In genomic region chr1:42937141-42937696, GRCh38 we compare ENCODE assay signal across 8 cellular contexts. TPM values are rescaled to one million over a fixed set of nuclear protein-coding genes. Genes with fewer than 3 reads are reported as not detected.
A peak's percentile ranks its signal among the peaks of the same experiment; 100 is the strongest.
DNase-seq lines count a peak whose midpoint lies in the region; ATAC-seq, FAIRE-seq and TF ChIP-seq lines count a peak whose summit lies in the region.

No MANE protein-coding gene starts in this region.

- H3K27me3 Mint-ChIP-seq in endodermal cell (ENCODE audit: insufficient read depth): no peaks in the 10 kb centered on the region

- WGBS in endodermal cell (ENCODE audit: insufficient coverage in 1 of 2, insufficient read length in 1 of 2), 2 experiments: 94 to 98% methylated on average over 5 to 6 of the region's 6 CpGs
- 68 to 72% (median 69%) methylated on average over 6 of the region's 6 CpGs for WGBS in psoas muscle, 3 donors
- 89% methylated on average over 6 of the region's 6 CpGs for WGBS in esophagus muscularis mucosa

- H3K9ac ChIP-seq in endodermal cell (ENCODE audit: extremely low read depth, low read length, poor library complexity, severe bottlenecking): no peak overlapping the region

- peaks cover 16% of the 10 kb centered on the region for H3K4me1 Mint-ChIP-seq in endodermal cell

- H3K27ac Mint-ChIP-seq in endodermal cell: no peak overlapping the region

- TF ChIP-seq POLR2A in esophagus muscularis mucosa (IDR thresholded peaks at IDR 0.05; ENCODE audit: low read depth): no peak

- H3K9me3 ChIP-seq in endodermal cell (ENCODE audit: control insufficient read depth, low read length) (no peaks in the 10 kb centered on the region), psoas muscle (no peaks in the 10 kb centered on the region), esophagus muscularis mucosa (no peaks in the 10 kb centered on the region)

- H3K27ac ChIP-seq in endodermal cell (ENCODE audit: low read depth, low read length) (no peak overlapping the region), psoas muscle (no peak overlapping the region), esophagus muscularis mucosa (replicated peaks in 1 of 4) (peak overlapping the region in 2 of 4 donors; percentile 7 to 28)

- H3K9me3 Mint-ChIP-seq in endodermal cell: no peaks in the 10 kb centered on the region

- H3K4me1 ChIP-seq in endodermal cell (ENCODE audit: control insufficient read depth, insufficient read depth, low read length) (peaks cover 3% of the 10 kb centered on the region), psoas muscle (peaks cover 23% of the 10 kb centered on the region), esophagus muscularis mucosa (peaks cover 34 to 47% (median 45%) of the 10 kb centered on the region in 4 donors)

- intact Hi-C loops in psoas muscle (cut with DNase I): loop anchor here in 1 of 2 donors (1.0 kb wide), 1 partner anchor 56 kb away; no protein-coding TSS in a partner anchor
- intact Hi-C loops in esophagus muscularis mucosa (cut with DNase I): no loop called here

- no peak for FAIRE-seq in D721Med (lab: Jason Lieb, UNC)

- H3K36me3 Mint-ChIP-seq in endodermal cell (ENCODE audit: low read depth): peaks cover 50% of the 10 kb centered on the region

- no peak for TF ChIP-seq CTCF in endodermal cell (conservative IDR thresholded peaks at IDR 0.05)
- TF ChIP-seq CTCF in psoas muscle (IDR thresholded peaks at IDR 0.05): peak; percentile 18
- no peak for TF ChIP-seq CTCF in esophagus muscularis mucosa (IDR thresholded peaks at IDR 0.05)
- TF ChIP-seq CTCF in D721Med (IDR thresholded peaks at IDR 0.05; ENCODE audit: insufficient read depth, missing control alignments): no peak

- H3K4me3 Mint-ChIP-seq in endodermal cell: no peak overlapping the region

- H3K36me3 ChIP-seq in endodermal cell (ENCODE audit: control insufficient read depth, insufficient read depth, low read length) (peaks cover 17% of the 10 kb centered on the region), psoas muscle (ENCODE audit: insufficient read depth in 1 of 2, low read depth in 1 of 2) (no peaks in the 10 kb centered on the region), esophagus muscularis mucosa (peaks cover 0 to 22% (median 7%) of the 10 kb centered on the region in 4 donors)

- H3K27me3 ChIP-seq in endodermal cell (ENCODE audit: control insufficient read depth, insufficient read depth, low read length, poor library complexity, severe bottlenecking) (no peaks in the 10 kb centered on the region), psoas muscle (ENCODE audit: insufficient read depth in 3 of 3, low read length in 2 of 3) (no peaks in the 10 kb centered on the region), esophagus muscularis mucosa (no peaks in the 10 kb centered on the region)

- DNase-seq in ELR (ENCODE audit: low read depth) (peak; percentile 85), NOMO-1 treated with DMSO at 0.1 percent for 48 hours (lab: John Stamatoyannopoulos, UW; ENCODE audit: unreplicated experiment) (peak; percentile 83), endodermal cell (peak; percentile 48), psoas muscle (no peak), esophagus muscularis mucosa (ENCODE audit: extremely low spot score) (no peak), D721Med (ENCODE audit: insufficient read length, low spot score) (no peak), COLO668 (lab: John Stamatoyannopoulos, UW; ENCODE audit: unreplicated experiment) (no peak)

- TF ChIP-seq EP300 in esophagus muscularis mucosa (IDR thresholded peaks at IDR 0.05): no peak

- ATAC-seq in psoas muscle (peak; percentile 82 to 93 (median 86)), GM21723 (IDR thresholded peaks at IDR 0.05; ENCODE audit: unreplicated experiment) (no peak)

- no peak overlapping the region for H3K4me3 ChIP-seq in endodermal cell (ENCODE audit: low read length)
- no peak overlapping the region for H3K4me3 ChIP-seq in psoas muscle
- no peak overlapping the region for H3K4me3 ChIP-seq in esophagus muscularis mucosa

RNA-seq across cellular contexts. Expression of gene SLC2A1, which starts 21.4 kb away (rescaled TPM):
- 10 to 100 TPM; 42.5 to 69.7 TPM for total RNA-seq in endodermal cell
- 172 TPM for polyA plus RNA-seq in endodermal cell (2013, experiment 1 of 2)
- 136 TPM for polyA plus RNA-seq in endodermal cell (2013, experiment 2 of 2)
- 1 to 10 TPM; 1.1 to 3.8 (median 2.0) TPM for total RNA-seq in psoas muscle
- polyA plus RNA-seq in psoas muscle: 1 to 10 TPM; 1.2 to 3.3 (median 2.5) TPM
- total RNA-seq in esophagus muscularis mucosa: 10 to 100 TPM; 17.4 to 63.6 (median 31.8) TPM

Comparison
In these comparisons a context has a peak if more than half of its experiments do, and no peak if none do; other contexts are left out.
1. DNase-seq: peak in ELR (single experiment), NOMO-1 treated with DMSO at 0.1 percent for 48 hours (single experiment) and endodermal cell (single experiment); none in psoas muscle (0 of 2), esophagus muscularis mucosa (single experiment), D721Med (single experiment) and COLO668 (single experiment).